ENCODE assay signal across 9 cellular contexts in the genomic region with DNA sequence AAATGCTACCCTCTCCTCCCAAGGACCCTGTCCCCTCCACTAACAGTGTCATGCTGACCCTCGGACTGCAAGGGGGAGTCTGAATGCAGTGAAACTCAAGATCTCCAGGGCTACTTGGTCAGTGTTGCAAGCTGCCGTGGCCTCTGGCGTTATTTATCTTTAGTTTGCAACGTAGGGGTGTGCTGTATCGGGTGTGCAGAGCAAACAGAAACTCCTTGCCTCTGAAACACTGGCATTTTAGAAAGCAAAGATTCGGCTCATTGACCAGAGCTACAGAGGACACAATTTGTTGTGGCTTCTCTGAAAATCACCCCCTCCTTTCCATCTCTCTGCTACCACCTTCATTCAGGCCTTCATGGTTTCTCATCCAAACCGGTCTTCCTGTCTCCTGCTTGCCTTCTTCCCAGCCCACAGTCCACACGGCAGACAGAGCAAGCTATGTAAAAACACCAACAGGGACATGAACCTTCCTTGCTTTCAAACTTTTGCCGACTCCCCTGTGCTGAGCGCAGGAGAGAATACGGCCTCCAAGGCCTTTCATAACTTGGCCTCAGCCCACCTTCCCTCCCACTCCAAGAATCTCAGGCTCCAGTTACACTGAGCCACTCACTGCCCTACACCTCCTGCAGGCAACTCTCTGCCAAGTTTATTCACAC. TPM values are rescaled to one million over a fixed set of nuclear protein-coding genes. Genes with fewer than 3 reads are reported as not detected.
DNase-seq lines count a peak whose midpoint lies in the region; ATAC-seq lines count a peak whose summit lies in the region.
"Had no signal": no experiment of that assay in that cellular context is flagged by ENCODE, and none has a peak within 500 bp of the region (broad histone marks: within the 10 kb centered on the region; RNA-seq: fewer than 3 reads in every experiment).

No MANE protein-coding gene starts in this region.

- in situ Hi-C loops in G401 (cut with HindIII; ENCODE audit: low sequenced_read_pairs): no loop called here

- intact Hi-C loops in sciatic nerve (cut with DNase I): loop anchor here (10.0 kb wide), 1 partner anchor 345 kb away; no protein-coding TSS in a partner anchor

- peak; percentile 74 for DNase-seq in GM03348 (ENCODE audit: low spot score)
- peak; percentile 76 for DNase-seq in astrocyte of the hippocampus (ENCODE audit: low read depth, low spot score)
- DNase-seq in iPS-NIHi11 (ENCODE audit: low spot score): peak; percentile 58
- peak; percentile 66 for DNase-seq in sciatic nerve (ENCODE audit: low spot score)
- DNase-seq in G401 (ENCODE audit: low spot score): no peak
- DNase-seq in NOMO-1 treated with dmso at 0.1 percent for 144 hours (lab: John Stamatoyannopoulos, UW; ENCODE audit: unreplicated experiment): no peak
- DNase-seq: COR-L47 had no signal

- peak; percentile 89 for ATAC-seq in sciatic nerve
- no peak for ATAC-seq in GM18519 (IDR thresholded peaks at IDR 0.05; ENCODE audit: low FRiP score, unreplicated experiment)
- no peak for ATAC-seq in HG02798 (IDR thresholded peaks at IDR 0.05; ENCODE audit: poor library complexity, unreplicated experiment)

RNA-seq across cellular contexts. Expression of gene FZD4, which starts 14.9 kb away (rescaled TPM):
- total RNA-seq in sciatic nerve: 40.7 TPM
- total RNA-seq in G401 (2014; rRNA removed; shearing (Covaris generic)): 4.6 and 4.7 TPM in 2 replicates

Comparison
In these comparisons a context has a peak if more than half of its experiments do, and no peak if none do; other contexts are left out.
1. DNase-seq: peak in GM03348 (single experiment), astrocyte of the hippocampus (single experiment), iPS-NIHi11 (single experiment) and sciatic nerve (single experiment); none in G401 (single experiment) and NOMO-1 treated with dmso at 0.1 percent for 144 hours (single experiment).